ENCODE assay signal across 23 cellular contexts in the genomic region with DNA sequence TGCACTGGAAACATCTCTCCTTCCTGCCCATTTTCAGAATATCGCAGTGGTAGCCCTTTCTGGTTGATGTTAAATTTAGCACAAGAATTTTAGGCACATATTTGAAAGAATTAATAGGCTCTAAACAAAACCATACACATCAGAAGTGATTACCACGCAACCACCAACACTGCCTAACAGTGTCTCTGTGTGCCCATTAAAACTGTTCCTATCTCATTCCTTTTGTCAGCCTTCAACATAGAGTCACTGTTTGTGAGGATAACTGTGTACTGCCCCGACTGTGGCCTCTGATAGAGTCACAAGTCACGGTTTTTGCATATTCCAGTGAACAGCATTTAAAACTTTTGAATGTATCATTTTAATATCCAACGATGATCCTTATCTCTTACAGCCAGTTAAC.
"Had no signal": no experiment of that assay in that cellular context is flagged by ENCODE, and none has a peak within 500 bp of the region (broad histone marks: within the 10 kb centered on the region; RNA-seq: fewer than 3 reads in every experiment).

No MANE protein-coding gene starts in this region.

- H3K36me3 Mint-ChIP-seq: activated naive CD8-positive, alpha-beta T cell treated with anti-CD3 and anti-CD28 coated beads, Interleukin-2, amount 10 ng/mL, durations not matched to agents 7 days and 5 days; memory B cell had no signal

- DNase-seq: activated CD4-positive, alpha-beta memory T cell treated with anti-CD3 and anti-CD28 coated beads, Interleukin-2, amount 10 ng/mL, durations not matched to agents 7 days and 5 days; activated CD4-positive, alpha-beta T cell treated with anti-CD3 and anti-CD28 coated beads for 48 hours; activated CD4-positive, CD25-positive, alpha-beta regulatory T cell; activated naive CD4-positive, alpha-beta T cell treated with Interleukin-2 at 50 U/mL for 16 hours; activated naive CD8-positive, alpha-beta T cell treated with anti-CD3 and anti-CD28 coated beads, Interleukin-2, amount 10 ng/mL, durations not matched to agents 7 days and 5 days; activated T-cell treated with anti-CD3 and anti-CD28 coated beads, Interleukin-2, amount 50 U/mL, for 1 hour; amygdala; body of pancreas; caudate nucleus; effector memory CD8-positive, alpha-beta T cell; glutamatergic neuron; left ventricle myocardium superior; naive thymus-derived CD8-positive, alpha-beta T cell; occipital lobe; small intestine; stimulated activated CD4-positive, alpha-beta T cell treated with anti-CD3 and anti-CD28 coated beads, Interleukin-4, amount 100 ng/mL, for 1 hour; stimulated activated naive CD8-positive, alpha-beta T cell treated with anti-CD3 and anti-CD28 coated beads, Interleukin-15, amount 100 ng/mL, for 72 hours; testis; upper lobe of right lung had no signal

- FAIRE-seq: keratinocyte, small intestine had no signal

- ATAC-seq: body of pancreas; effector memory CD8-positive, alpha-beta T cell; left ventricle myocardium superior; naive thymus-derived CD8-positive, alpha-beta T cell; stimulated activated naive CD8-positive, alpha-beta T cell treated with anti-CD3 and anti-CD28 coated beads, Interleukin-15, amount 100 ng/mL, for 72 hours; upper lobe of right lung had no signal

- H3K4me1 ChIP-seq: body of pancreas, right atrium auricular region, testis, upper lobe of right lung had no signal

- H3K27me3 Mint-ChIP-seq: stimulated activated naive CD8-positive, alpha-beta T cell treated with anti-CD3 and anti-CD28 coated beads, Interleukin-15, amount 100 ng/mL, for 72 hours had no signal

- H3K9me3 ChIP-seq: body of pancreas, right atrium auricular region, testis, upper lobe of right lung had no signal

- H3K27ac Mint-ChIP-seq: activated CD4-positive, alpha-beta memory T cell treated with anti-CD3 and anti-CD28 coated beads, Interleukin-2, amount 10 ng/mL, durations not matched to agents 7 days and 5 days; activated naive CD8-positive, alpha-beta T cell treated with anti-CD3 and anti-CD28 coated beads, Interleukin-2, amount 10 ng/mL, durations not matched to agents 7 days and 5 days; activated T-helper 2 cell treated with anti-CD3 and anti-CD28 coated beads, Interferon-gamma antibody, Interleukin-2, Interleukin-4, amounts not matched to agents 10 μg/mL and 5 μg/mL and 100 μg/mL, durations not matched to agents 14 hours and 24 hours and 36 hours; memory B cell; stimulated activated naive CD8-positive, alpha-beta T cell treated with anti-CD3 and anti-CD28 coated beads, Interleukin-15, amount 100 ng/mL, for 72 hours had no signal

- H3K27ac ChIP-seq: body of pancreas, testis, upper lobe of right lung had no signal

- H3K4me3 Mint-ChIP-seq: activated CD4-positive, alpha-beta memory T cell treated with anti-CD3 and anti-CD28 coated beads, Interleukin-2, amount 10 ng/mL, durations not matched to agents 7 days and 5 days; activated naive CD8-positive, alpha-beta T cell treated with anti-CD3 and anti-CD28 coated beads, Interleukin-2, amount 10 ng/mL, durations not matched to agents 7 days and 5 days; effector memory CD8-positive, alpha-beta T cell; memory B cell; naive thymus-derived CD8-positive, alpha-beta T cell; stimulated activated naive CD8-positive, alpha-beta T cell treated with anti-CD3 and anti-CD28 coated beads, Interleukin-15, amount 100 ng/mL, for 72 hours had no signal

- H3K4me3 ChIP-seq: body of pancreas, right atrium auricular region, testis, upper lobe of right lung had no signal

- H3K9me3 Mint-ChIP-seq: activated CD4-positive, alpha-beta memory T cell treated with anti-CD3 and anti-CD28 coated beads, Interleukin-2, amount 10 ng/mL, durations not matched to agents 7 days and 5 days; activated naive CD8-positive, alpha-beta T cell treated with anti-CD3 and anti-CD28 coated beads, Interleukin-2, amount 10 ng/mL, durations not matched to agents 7 days and 5 days; activated T-helper 2 cell treated with anti-CD3 and anti-CD28 coated beads, Interferon-gamma antibody, Interleukin-2, Interleukin-4, amounts not matched to agents 10 μg/mL and 5 μg/mL and 100 μg/mL, durations not matched to agents 14 hours and 24 hours and 36 hours; effector memory CD8-positive, alpha-beta T cell; memory B cell; naive thymus-derived CD8-positive, alpha-beta T cell; stimulated activated naive CD8-positive, alpha-beta T cell treated with anti-CD3 and anti-CD28 coated beads, Interleukin-15, amount 100 ng/mL, for 72 hours had no signal

- H3K36me3 ChIP-seq: right atrium auricular region, upper lobe of right lung had no signal

- H3K27me3 ChIP-seq: body of pancreas, right atrium auricular region, testis, upper lobe of right lung had no signal
